ENCODE assay signal across 1 cellular context in the genomic region with DNA sequence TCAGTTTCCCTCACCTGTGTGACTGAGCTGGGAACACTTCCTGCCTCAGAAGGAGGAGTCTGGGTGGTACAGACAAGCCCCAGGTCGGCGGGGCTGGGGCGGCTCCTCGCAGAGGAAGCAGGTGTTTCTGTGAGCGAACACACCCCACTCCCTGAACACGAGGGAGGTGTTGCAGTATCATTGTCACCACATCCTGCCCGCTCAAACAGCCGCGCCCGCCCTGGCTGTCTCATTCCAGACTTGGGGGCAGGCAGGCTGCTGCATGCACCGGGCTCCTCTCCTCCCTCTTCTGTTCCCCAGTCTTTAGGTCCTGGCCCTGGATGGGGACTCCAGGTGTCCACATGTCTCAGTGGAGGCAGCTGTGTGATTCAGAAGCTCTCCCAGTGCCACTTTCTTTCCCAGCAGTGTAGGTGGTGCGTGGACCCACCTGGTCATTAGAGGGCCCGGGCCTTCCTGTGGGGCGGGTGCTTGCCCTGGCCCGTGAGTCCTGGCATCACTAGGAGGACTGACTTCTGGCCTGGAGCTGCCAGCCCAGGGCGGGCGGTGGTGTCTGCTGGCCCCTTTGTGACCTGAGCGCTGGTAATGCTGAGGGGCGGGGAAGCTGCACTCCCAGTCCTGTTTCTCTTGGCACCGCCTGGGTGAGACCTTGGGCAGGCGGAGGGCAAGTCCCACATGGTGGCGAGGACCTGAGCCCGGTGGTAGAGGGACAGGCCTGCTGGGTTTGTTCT.
TF ChIP-seq lines count a peak whose summit lies in the region.

No MANE protein-coding gene starts in this region.

TF ChIP-seq in HCT116, 20 proteins besides CTCF, POLR2A, EP300 and RAD21 (continued from another document):
- TF ChIP-seq SP1 (IDR thresholded peaks at IDR 0.05; ENCODE audit: low read depth) (no peak), CBX3 (IDR thresholded peaks at IDR 0.05; ENCODE audit: low read depth) (no peak), POLR2AphosphoS5 (IDR thresholded peaks at IDR 0.05; ENCODE audit: low read depth, low read length) (no peak), EZH2phosphoT487 (IDR thresholded peaks at IDR 0.05; ENCODE audit: borderline replicate concordance) (no peak), JUND (IDR thresholded peaks at IDR 0.05) (no peak)
- TF ChIP-seq, protein P1, sequence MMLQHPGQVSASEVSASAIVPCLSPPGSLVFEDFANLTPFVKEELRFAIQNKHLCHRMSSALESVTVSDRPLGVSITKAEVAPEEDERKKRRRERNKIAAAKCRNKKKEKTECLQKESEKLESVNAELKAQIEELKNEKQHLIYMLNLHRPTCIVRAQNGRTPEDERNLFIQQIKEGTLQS (IDR thresholded peaks at IDR 0.05), result no peak
